In the genomic region with DNA sequence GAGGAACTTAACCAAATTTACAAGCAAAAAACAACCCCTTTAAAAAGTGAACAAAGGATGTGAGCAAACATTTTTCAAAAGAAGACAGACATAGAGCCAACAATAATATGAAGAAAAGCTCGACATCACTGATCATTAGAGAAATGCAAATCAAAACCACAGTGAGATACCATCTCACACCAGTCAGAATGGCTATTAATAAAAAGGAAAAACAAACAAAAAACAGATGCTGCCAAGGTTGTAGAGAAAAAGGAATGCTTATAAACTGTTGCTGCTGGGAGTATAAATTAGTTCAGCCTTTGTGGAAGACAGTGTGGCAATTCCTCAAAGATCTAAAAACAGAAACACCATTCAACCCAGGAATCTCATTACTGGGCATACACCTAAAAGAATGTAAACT, we compare ENCODE assay signal across 7 cellular contexts.
DNase-seq lines count a peak whose midpoint lies in the region; TF ChIP-seq lines count a peak whose summit lies in the region.
"Not testable (repeated sequence)": the region's sequence is repeated elsewhere in the genome, so short reads cannot be mapped to it uniquely, and the experiment has no call there.

No MANE protein-coding gene starts in this region.

- peaks cover 31% of the 10 kb centered on the region for H3K4me1 ChIP-seq in SJCRH30

- H3K27ac ChIP-seq in SJCRH30, result peak overlapping the region; percentile 90

- H3K9me3 ChIP-seq in SJCRH30 (replicated peaks), result not testable (repeated sequence)

- H3K4me3 ChIP-seq in BJ (ENCODE audit: low read depth, low read length); SJCRH30; astrocyte of the spinal cord (ENCODE audit: low read depth, low read length); fibroblast of villous mesenchyme (ENCODE audit: low read depth, low read length): not testable (repeated sequence)

- POLR2A ChIA-PET in BJ (lab: Charles Lee), result interaction anchor here (0.7 kb wide), 1 partner anchor 682 kb away, joined by 3 read pairs; no protein-coding TSS in a partner anchor

- H3K27me3 ChIP-seq in BJ (ENCODE audit: control insufficient read depth, insufficient read depth, low read length); SJCRH30: not testable (repeated sequence)

- DNase-seq in BJ (ENCODE audit: low read depth), result peak; percentile 76
- DNase-seq in H4 (ENCODE audit: low spot score), result peak; percentile 11
- DNase-seq in NCI-H1048 (lab: John Stamatoyannopoulos, UW), result peak; percentile 10
- DNase-seq in NCI-H69 (lab: John Stamatoyannopoulos, UW), result peak; percentile 55
- DNase-seq in SJCRH30, result peak; percentile 5 to 54
- peak; percentile 14 for DNase-seq in astrocyte of the spinal cord (ENCODE audit: low read depth, low spot score)
- peak; percentile 24 for DNase-seq in fibroblast of villous mesenchyme (ENCODE audit: low read depth)

- in situ Hi-C loops in astrocyte of the spinal cord (cut with HindIII; ENCODE audit: low sequenced_read_pairs), result not testable (repeated sequence)

- not testable (repeated sequence) for TF ChIP-seq CTCF in BJ (IDR thresholded peaks at IDR 0.05; ENCODE audit: insufficient read depth, low read depth, low read length); astrocyte of the spinal cord (IDR thresholded peaks at IDR 0.05; ENCODE audit: low read depth, low read length); fibroblast of villous mesenchyme (IDR thresholded peaks at IDR 0.05; ENCODE audit: insufficient read depth, low read depth, low read length)

- CTCF ChIA-PET in BJ (lab: Yijun Ruan, JAX), result not testable (repeated sequence)

- not testable (repeated sequence) for H3K36me3 ChIP-seq in BJ (ENCODE audit: control insufficient read depth, insufficient read depth, low read length); SJCRH30

Comparison
In these comparisons a context has a peak if more than half of its experiments do, and no peak if none do; other contexts are left out.
1. DNase-seq: peak in every context shown above with its lines; median percentile 76 in BJ; 55 in NCI-H69; 30 in SJCRH30; 24 in fibroblast of villous mesenchyme; 14 in astrocyte of the spinal cord; 11 in H4; 10 in NCI-H1048.